20 cellular contexts compared by ENCODE assay signal in the genomic region with DNA sequence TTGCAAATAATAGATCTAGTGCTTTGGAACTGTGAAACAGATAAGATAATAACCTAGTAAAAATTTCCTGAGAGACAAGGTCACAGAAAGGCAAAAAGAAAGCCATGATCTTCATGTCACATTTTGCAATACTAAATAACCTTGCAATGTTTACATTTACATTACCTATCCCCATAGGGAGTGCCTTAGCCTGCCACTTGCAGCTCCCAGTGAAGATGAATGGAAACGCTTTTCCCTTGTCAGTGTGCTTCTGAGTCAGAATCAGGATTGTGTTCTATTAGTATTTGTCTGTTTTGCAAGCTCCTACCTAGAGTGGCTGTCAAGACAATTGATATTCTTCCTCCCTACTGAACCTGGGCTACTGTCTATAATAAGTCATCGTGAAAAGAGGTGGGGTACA.
"Had no signal": no experiment of that assay in that cellular context is flagged by ENCODE, and none has a peak within 500 bp of the region (broad histone marks: within the 10 kb centered on the region; RNA-seq: fewer than 3 reads in every experiment).

No MANE protein-coding gene starts in this region.

- ATAC-seq: left lung; mucosa of descending colon; naive thymus-derived CD4-positive, alpha-beta T cell had no signal

- H3K27ac ChIP-seq: ascending aorta, breast epithelium, left lung, neutrophil, skin epidermis had no signal

- H3K27me3 ChIP-seq: ascending aorta, breast epithelium, left lung had no signal

- H3K4me1 ChIP-seq: ascending aorta, breast epithelium, left lung had no signal

- H3K9me3 ChIP-seq: ascending aorta, breast epithelium, left lung, mucosa of descending colon, neutrophil had no signal

- H3K36me3 ChIP-seq: ascending aorta, breast epithelium, left lung, neutrophil had no signal

- H3K4me3 ChIP-seq: ascending aorta, breast epithelium, left lung, mucosa of descending colon, skin epidermis had no signal

- DNase-seq: activated CD4-positive, alpha-beta memory T cell treated with anti-CD3 and anti-CD28 coated beads, Interleukin-2, amount 10 ng/mL, durations not matched to agents 7 days and 5 days; activated CD4-positive, alpha-beta T cell treated with anti-CD3 and anti-CD28 coated beads for 4 hours; activated naive CD4-positive, alpha-beta T cell treated with anti-CD3 and anti-CD28 coated beads, Interleukin-2, amount 10 ng/mL, durations not matched to agents 7 days and 5 days; activated T-cell treated with anti-CD3 and anti-CD28 coated beads, Interleukin-2, amount 50 U/mL, for 24 hours; hippocampal formation; left lung; mammary epithelial cell; mucosa of descending colon; naive thymus-derived CD4-positive, alpha-beta T cell; posterior cingulate gyrus; stimulated activated CD4-positive, alpha-beta T cell treated with anti-CD3 and anti-CD28 coated beads, Interleukin-15, amount 100 ng/mL, for 24 hours; stimulated activated CD4-positive, alpha-beta T cell treated with anti-CD3 and anti-CD28 coated beads, Interleukin-4, amount 100 ng/mL, for 24 hours; stimulated activated CD8-positive, alpha-beta memory T cell treated with anti-CD3 and anti-CD28 coated beads, Interleukin-4, amount 100 ng/mL, for 48 hours; stimulated activated naive CD4-positive, alpha-beta T cell treated with Interleukin-2 at 50 U/mL for 16 hours; trophoblast cell had no signal

- FAIRE-seq: keratinocyte had no signal
